In the genomic region with DNA sequence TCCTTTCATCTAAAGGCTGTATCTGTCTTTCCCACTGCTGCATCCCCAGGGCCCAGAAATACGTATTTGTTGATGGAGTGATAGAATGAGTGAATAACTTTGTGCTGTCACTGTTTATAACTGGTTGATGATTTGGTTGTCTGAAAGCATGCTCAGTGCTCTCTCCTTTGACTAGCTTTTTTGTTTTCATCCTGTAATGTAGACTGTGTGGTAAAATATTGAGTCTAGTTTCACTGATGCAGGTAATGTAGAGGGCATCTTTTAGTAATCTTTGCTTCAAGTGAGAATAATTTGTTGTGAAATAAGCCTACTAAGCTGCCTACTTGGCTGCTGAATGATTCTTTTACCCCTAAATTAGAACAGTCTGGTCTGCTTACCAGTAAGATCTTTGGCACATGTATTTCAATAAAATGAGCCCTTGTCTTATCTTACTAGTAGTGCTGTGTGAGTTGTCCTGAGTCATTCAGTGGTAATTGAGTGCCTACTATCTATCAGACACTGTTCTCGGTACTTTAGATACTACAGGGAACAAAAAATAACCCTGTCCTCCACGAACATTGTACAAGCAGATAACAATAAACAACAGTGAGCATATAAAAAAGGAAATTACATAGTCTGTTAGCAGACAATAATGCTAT, we compare ENCODE assay signal across 13 cellular contexts. TPM values are rescaled to one million over a fixed set of nuclear protein-coding genes. Genes with fewer than 3 reads are reported as not detected.
A peak's percentile ranks its signal among the peaks of the same experiment; 100 is the strongest.
DNase-seq lines count a peak whose midpoint lies in the region; TF ChIP-seq lines count a peak whose summit lies in the region.
"Had no signal": no experiment of that assay in that cellular context is flagged by ENCODE, and none has a peak within 500 bp of the region (broad histone marks: within the 10 kb centered on the region; RNA-seq: fewer than 3 reads in every experiment).

No MANE protein-coding gene starts in this region.

- peak overlapping the region; percentile 58 for H3K27ac ChIP-seq in neutrophil
- H3K27ac ChIP-seq: SK-N-MC had no signal

- DNase-seq in COLO829 (ENCODE audit: low spot score) (peak; percentile 75), OCI-M1 (lab: John Stamatoyannopoulos, UW) (peak; percentile 86), fibroblast of mammary gland (ENCODE audit: low read depth) (peak; percentile 50), COR-L47 (lab: John Stamatoyannopoulos, UW) (no peak), H4 (ENCODE audit: low spot score) (no peak)
- no peak for DNase-seq in activated T-helper 2 cell treated with anti-CD3 and anti-CD28 coated beads, Interferon-gamma antibody, Interleukin-2, Interleukin-4, amounts not matched to agents 10 μg/mL and 5 μg/mL and 100 μg/mL, durations not matched to agents 14 hours and 24 hours and 36 hours (ENCODE audit: low spot score)
- DNase-seq: activated CD8-positive, alpha-beta memory T cell treated with anti-CD3 and anti-CD28 coated beads, Interleukin-2, amount 50 U/mL, for 4 hours; cortex of kidney; DND-41; NCI-H510A; pancreas had no signal

- H3K36me3 ChIP-seq in neutrophil, result peaks cover 12% of the 10 kb centered on the region
- H3K36me3 ChIP-seq: pancreas had no signal

- no peak overlapping the region for H3K4me3 ChIP-seq in fibroblast of mammary gland (ENCODE audit: control insufficient read depth, low read depth, low read length)
- H3K4me3 ChIP-seq in neutrophil (ENCODE audit: low read depth in 1 of 2, low read length in 1 of 2), result no peak overlapping the region
- H3K4me3 ChIP-seq: pancreas, SK-N-MC had no signal

- H3K27ac Mint-ChIP-seq in activated T-helper 2 cell treated with anti-CD3 and anti-CD28 coated beads, Interferon-gamma antibody, Interleukin-2, Interleukin-4, amounts not matched to agents 10 μg/mL and 5 μg/mL and 100 μg/mL, durations not matched to agents 14 hours and 24 hours and 36 hours, result no peak overlapping the region

- no peak for TF ChIP-seq CTCF in fibroblast of mammary gland (conservative IDR thresholded peaks at IDR 0.05; ENCODE audit: control insufficient read depth, insufficient read depth, low read depth, low read length)
- no peak for TF ChIP-seq CTCF in neutrophil (IDR thresholded peaks at IDR 0.05)

- H3K4me1 Mint-ChIP-seq in activated T-helper 2 cell treated with anti-CD3 and anti-CD28 coated beads, Interferon-gamma antibody, Interleukin-2, Interleukin-4, amounts not matched to agents 10 μg/mL and 5 μg/mL and 100 μg/mL, durations not matched to agents 14 hours and 24 hours and 36 hours (ENCODE audit: low read depth), result peaks cover 31% of the 10 kb centered on the region

- peaks cover 19 to 36% of the 10 kb centered on the region in 2 experiments for H3K4me1 ChIP-seq in neutrophil (ENCODE audit: control insufficient read depth in 1 of 2, insufficient read depth in 1 of 2, low read depth in 1 of 2, low read length in 1 of 2)

- no peaks in the 10 kb centered on the region for H3K27me3 Mint-ChIP-seq in activated T-helper 2 cell treated with anti-CD3 and anti-CD28 coated beads, Interferon-gamma antibody, Interleukin-2, Interleukin-4, amounts not matched to agents 10 μg/mL and 5 μg/mL and 100 μg/mL, durations not matched to agents 14 hours and 24 hours and 36 hours (ENCODE audit: low read depth)

- no peak overlapping the region for H3K4me3 Mint-ChIP-seq in activated T-helper 2 cell treated with anti-CD3 and anti-CD28 coated beads, Interferon-gamma antibody, Interleukin-2, Interleukin-4, amounts not matched to agents 10 μg/mL and 5 μg/mL and 100 μg/mL, durations not matched to agents 14 hours and 24 hours and 36 hours (ENCODE audit: low read depth)

- H3K27me3 ChIP-seq in neutrophil, result no peaks in the 10 kb centered on the region
- H3K27me3 ChIP-seq: pancreas had no signal

- intact Hi-C loops in activated T-helper 2 cell treated with anti-CD3 and anti-CD28 coated beads, Interferon-gamma antibody, Interleukin-2, Interleukin-4, amounts not matched to agents 10 μg/mL and 5 μg/mL and 100 μg/mL, durations not matched to agents 14 hours and 24 hours and 36 hours (cut with micrococcal nuclease), result no loop called here

- H3K36me3 Mint-ChIP-seq in activated T-helper 2 cell treated with anti-CD3 and anti-CD28 coated beads, Interferon-gamma antibody, Interleukin-2, Interleukin-4, amounts not matched to agents 10 μg/mL and 5 μg/mL and 100 μg/mL, durations not matched to agents 14 hours and 24 hours and 36 hours (ENCODE audit: low read depth), result peaks cover 16% of the 10 kb centered on the region

- H3K9me3 Mint-ChIP-seq in activated T-helper 2 cell treated with anti-CD3 and anti-CD28 coated beads, Interferon-gamma antibody, Interleukin-2, Interleukin-4, amounts not matched to agents 10 μg/mL and 5 μg/mL and 100 μg/mL, durations not matched to agents 14 hours and 24 hours and 36 hours, result no peaks in the 10 kb centered on the region

- H3K9me3 ChIP-seq in neutrophil, result no peaks in the 10 kb centered on the region
- H3K9me3 ChIP-seq: pancreas had no signal

RNA-seq across cellular contexts. Expression of gene MAPK14, which starts 39.9 kb away (rescaled TPM):
- 44.3 and 46.5 TPM in 2 replicates for total RNA-seq in activated T-helper 2 cell treated with anti-CD3 and anti-CD28 coated beads, Interferon-gamma antibody, Interleukin-2, Interleukin-4, amounts not matched to agents 10 μg/mL and 5 μg/mL and 100 μg/mL, durations not matched to agents 14 hours and 24 hours and 36 hours
- total RNA-seq in H4 (2014; rRNA removed; shearing (Covaris generic)), result 35.7 and 37.6 TPM in 2 replicates

RNA-seq across cellular contexts. Expression of gene SLC26A8, which starts 43.1 kb away (rescaled TPM):
- total RNA-seq in activated T-helper 2 cell treated with anti-CD3 and anti-CD28 coated beads, Interferon-gamma antibody, Interleukin-2, Interleukin-4, amounts not matched to agents 10 μg/mL and 5 μg/mL and 100 μg/mL, durations not matched to agents 14 hours and 24 hours and 36 hours, result not detected in 2 replicates
- total RNA-seq in H4 (2014; rRNA removed; shearing (Covaris generic)), result 0.04 TPM in 1 of 2 replicates, not detected in the other

Comparison
In these comparisons a context has a peak if more than half of its experiments do, and no peak if none do; other contexts are left out.
1. DNase-seq: peak in COLO829 (single experiment), OCI-M1 (single experiment) and fibroblast of mammary gland (single experiment); none in COR-L47 (single experiment), activated T-helper 2 cell treated with anti-CD3 and anti-CD28 coated beads, Interferon-gamma antibody, Interleukin-2, Interleukin-4, amounts not matched to agents 10 μg/mL and 5 μg/mL and 100 μg/mL, durations not matched to agents 14 hours and 24 hours and 36 hours (single experiment) and H4 (single experiment).